ENCODE assay signal across 16 cellular contexts in the genomic region with DNA sequence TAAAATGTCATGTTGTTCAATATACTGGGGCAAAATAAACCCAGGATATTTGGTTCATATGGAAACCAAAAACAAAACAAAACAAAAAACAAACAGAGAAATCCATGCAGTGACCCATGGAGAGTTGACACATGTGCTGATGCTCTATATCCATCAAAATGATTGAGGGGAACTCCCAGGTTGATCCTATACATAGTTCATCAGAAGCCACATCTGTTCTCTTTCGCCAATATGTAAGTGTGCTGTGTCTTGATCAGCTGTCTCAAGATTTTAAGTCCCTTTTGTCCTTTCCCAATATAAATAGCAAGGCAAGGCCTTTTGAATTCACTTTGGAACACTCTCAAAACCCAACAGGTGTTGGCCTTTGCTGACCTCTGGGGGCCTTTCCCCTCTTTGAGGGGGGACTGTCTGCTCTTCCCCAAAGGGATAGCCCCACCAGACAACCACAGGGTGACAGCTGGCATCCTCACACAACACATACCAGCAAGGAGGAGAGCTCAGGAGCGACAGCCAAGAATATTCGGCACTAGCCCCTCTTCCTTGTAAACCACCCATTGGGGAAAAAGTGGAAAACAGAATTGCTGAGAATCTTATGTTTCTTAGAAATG.
"Had no signal": no experiment of that assay in that cellular context is flagged by ENCODE, and none has a peak within 500 bp of the region (broad histone marks: within the 10 kb centered on the region; RNA-seq: fewer than 3 reads in every experiment).

No MANE protein-coding gene starts in this region.

- H3K4me1 ChIP-seq: body of pancreas, lower lobe of right lung had no signal

- H3K4me3 ChIP-seq: body of pancreas, lower lobe of right lung had no signal

- H3K27me3 ChIP-seq: body of pancreas had no signal

- H3K27ac ChIP-seq: body of pancreas, epithelial cell of prostate, lower lobe of right lung had no signal

- H3K36me3 ChIP-seq: lower lobe of right lung had no signal

- H3K9me3 ChIP-seq: body of pancreas, lower lobe of right lung had no signal

- DNase-seq: activated CD4-positive, alpha-beta memory T cell treated with anti-CD3 and anti-CD28 coated beads, Interleukin-2, amount 10 ng/mL, durations not matched to agents 7 days and 5 days; activated CD4-positive, alpha-beta T cell treated with anti-CD3 and anti-CD28 coated beads for 48 hours; activated CD4-positive, CD25-positive, alpha-beta regulatory T cell; activated CD8-positive, alpha-beta memory T cell treated with anti-CD3 and anti-CD28 coated beads, Interleukin-2, amount 10 ng/mL, durations not matched to agents 7 days and 5 days; activated naive CD4-positive, alpha-beta T cell treated with Interleukin-2 at 50 U/mL for 16 hours; body of pancreas; endodermal cell; foreskin melanocyte; hypothalamus; lower lobe of right lung; small intestine; stimulated activated CD4-positive, alpha-beta T cell treated with anti-CD3 and anti-CD28 coated beads, Interleukin-15, amount 100 ng/mL, for 24 hours; stimulated activated CD4-positive, alpha-beta T cell treated with anti-CD3 and anti-CD28 coated beads, Interleukin-2, amount 100 ng/mL, for 48 hours; T-cell; T-helper 9 cell had no signal
